In genomic region chr1:183506561-183506960, GRCh38 we compare ENCODE assay signal across 18 cellular contexts. TPM values are rescaled to one million over a fixed set of nuclear protein-coding genes. Genes with fewer than 3 reads are reported as not detected.
A peak's percentile ranks its signal among the peaks of the same experiment; 100 is the strongest.
DNase-seq lines count a peak whose midpoint lies in the region; ATAC-seq and TF ChIP-seq lines count a peak whose summit lies in the region.
"Had no signal": no experiment of that assay in that cellular context is flagged by ENCODE, and none has a peak within 500 bp of the region (broad histone marks: within the 10 kb centered on the region; RNA-seq: fewer than 3 reads in every experiment).

No MANE protein-coding gene starts in this region.

- H3K4me2 ChIP-seq in fibroblast of lung (ENCODE audit: extremely low read depth, insufficient read depth, low read length) (peak overlapping the region; percentile 16), osteoblast (ENCODE audit: insufficient read depth, low read length) (peak overlapping the region; percentile 28)

- H3K9me3 ChIP-seq in fibroblast of lung (ENCODE audit: control insufficient read depth, insufficient read depth, low read depth, low read length) (no peaks in the 10 kb centered on the region), osteoblast (ENCODE audit: low read depth, low read length) (no peaks in the 10 kb centered on the region)
- H3K9me3 ChIP-seq: Peyer's patch, SJSA1 had no signal

- H3K36me3 ChIP-seq in fibroblast of lung (ENCODE audit: control insufficient read depth, insufficient read depth, low read length) (no peaks in the 10 kb centered on the region), osteoblast (ENCODE audit: insufficient read depth, low read length) (no peaks in the 10 kb centered on the region)
- H3K36me3 ChIP-seq: Peyer's patch had no signal

- H3K4me1 Mint-ChIP-seq in HFFc6 (ENCODE audit: low read depth), result peaks cover 15% of the 10 kb centered on the region

- H3K4me1 ChIP-seq in fibroblast of lung (ENCODE audit: control insufficient read depth, extremely low read depth, insufficient read depth, low read length), result no peaks in the 10 kb centered on the region
- peaks cover 14% of the 10 kb centered on the region for H3K4me1 ChIP-seq in osteoblast (ENCODE audit: insufficient read depth, low read length)
- H3K4me1 ChIP-seq: SJSA1 had no signal

- no peaks in the 10 kb centered on the region for H3K27me3 Mint-ChIP-seq in HFFc6 (ENCODE audit: insufficient read depth)
- H3K27me3 Mint-ChIP-seq: CD4-positive, CD25-positive, alpha-beta regulatory T cell; IgD-negative memory B cell had no signal

- TF ChIP-seq CTCF in HFFc6 (IDR thresholded peaks at IDR 0.05) (no peak), fibroblast of lung (conservative IDR thresholded peaks at IDR 0.05 in 1 of 2, IDR thresholded peaks at IDR 0.05 in 1 of 2; ENCODE audit: low read depth in 1 of 2, low read length in 2 of 2) (no peak), osteoblast (IDR thresholded peaks at IDR 0.05; ENCODE audit: extremely low read depth, low read depth, low read length) (no peak)

- H3K27ac Mint-ChIP-seq in HFFc6, result no peak overlapping the region; the same call in 1 of the 2 replicates
- H3K27ac Mint-ChIP-seq: CD4-positive, CD25-positive, alpha-beta regulatory T cell; IgD-negative memory B cell had no signal

- H3K4me3 ChIP-seq in fibroblast of lung (replicated peaks in 1 of 4; ENCODE audit: control extremely low read depth in 1 of 4, insufficient read depth in 1 of 4, low read depth in 3 of 4, low read length in 4 of 4) (no peak overlapping the region), osteoblast (ENCODE audit: insufficient read depth, low read length) (no peak overlapping the region)
- H3K4me3 ChIP-seq: Peyer's patch, SJSA1 had no signal

- intact Hi-C loops in Right ventricle myocardium inferior (cut with DNase I), result loop anchor here (5.0 kb wide), 1 partner anchor 36 kb away; no protein-coding TSS in a partner anchor

- H4K20me1 ChIP-seq in fibroblast of lung (ENCODE audit: control insufficient read depth, extremely low read depth, insufficient read depth, low read length) (no peaks in the 10 kb centered on the region), osteoblast (ENCODE audit: insufficient read depth, low read length) (peaks cover 30% of the 10 kb centered on the region)

- no peaks in the 10 kb centered on the region for H3K27me3 ChIP-seq in fibroblast of lung (ENCODE audit: control insufficient read depth, insufficient read depth, low read length)
- H3K27me3 ChIP-seq in osteoblast (ENCODE audit: insufficient read depth, low read length), result no peaks in the 10 kb centered on the region
- H3K27me3 ChIP-seq: Peyer's patch, SJSA1 had no signal

- H3K27ac ChIP-seq in fibroblast of lung (ENCODE audit: insufficient read depth, low read length), result no peak overlapping the region
- peak overlapping the region; percentile 14 for H3K27ac ChIP-seq in osteoblast (ENCODE audit: low read depth, low read length)
- H3K27ac ChIP-seq: Peyer's patch, SJSA1 had no signal

- no peak for ATAC-seq in Right ventricle myocardium inferior

- no peaks in the 10 kb centered on the region for H3K36me3 Mint-ChIP-seq in HFFc6 (ENCODE audit: low read depth)
- H3K36me3 Mint-ChIP-seq: CD4-positive, CD25-positive, alpha-beta regulatory T cell had no signal

- H3K9ac ChIP-seq in fibroblast of lung (ENCODE audit: insufficient read depth, low read length), result no peak overlapping the region

- no peak overlapping the region for H3K4me3 Mint-ChIP-seq in HFFc6
- H3K4me3 Mint-ChIP-seq: CD4-positive, CD25-positive, alpha-beta regulatory T cell; IgD-negative memory B cell had no signal

- H3K79me2 ChIP-seq in fibroblast of lung (ENCODE audit: control insufficient read depth, insufficient read depth, low read length) (peaks cover 12% of the 10 kb centered on the region), osteoblast (ENCODE audit: insufficient read depth, low read length) (peaks cover 80% of the 10 kb centered on the region)

- DNase-seq in EH (ENCODE audit: low read depth), result peak; percentile 67
- peak; percentile 22 for DNase-seq in HFFc6
- peak in 1 of 2 donors; percentile 63 for DNase-seq in fibroblast of lung (ENCODE audit: low read depth in 2 of 2)
- DNase-seq in osteoblast (ENCODE audit: insufficient read length, low spot score, missing footprints), result peak; percentile 35
- no peak for DNase-seq in stimulated activated CD4-positive, alpha-beta T cell treated with anti-CD3 and anti-CD28 coated beads, Interleukin-4, amount 100 ng/mL, for 24 hours
- DNase-seq in Right ventricle myocardium inferior (ENCODE audit: missing footprints), result no peak
- DNase-seq in RPMI8226, result no peak
- no peak for DNase-seq in activated naive CD4-positive, alpha-beta T cell (lab: John Stamatoyannopoulos, UW)
- DNase-seq: CD4-positive, CD25-positive, alpha-beta regulatory T cell; COR-L47; DMS79; NCI-H1417 treated with DMSO at 0.1 percent for 48 hours; NCI-H187; NCI-H446; NCI-H526; Peyer's patch had no signal

- H2AFZ ChIP-seq in fibroblast of lung (ENCODE audit: low read length) (no peak overlapping the region), osteoblast (ENCODE audit: low read length) (no peak overlapping the region)

- no peaks in the 10 kb centered on the region for H3K9me3 Mint-ChIP-seq in HFFc6
- H3K9me3 Mint-ChIP-seq: IgD-negative memory B cell had no signal

RNA-seq across cellular contexts. Expression of gene SMG7, which starts 34.3 kb away (rescaled TPM):
- total RNA-seq in HFFc6 (2021; fragmentation: NEBNext Ultra II Directional; extraction: Animal tissue kit (Norgen Biotek cat#: 25700)), result 10 to 100 TPM; 49.5 to 63.6 (median 55.5) TPM
- total RNA-seq in fibroblast of lung (16.2 and 23.1 TPM in 2 replicates), osteoblast (25.0 TPM in 2 replicates), Right ventricle myocardium inferior (45.5 TPM)
- 30.7 and 31.0 TPM in 2 replicates for polyA plus RNA-seq in fibroblast of lung
- 18.8 and 19.4 TPM in 2 replicates for polyA plus RNA-seq in fibroblast of lung (2012)
- 24.7 and 35.3 TPM in 2 replicates for polyA minus RNA-seq in fibroblast of lung (ENCODE audit: low replicate concordance)

Comparison
In these comparisons a context has a peak if more than half of its experiments do, and no peak if none do; other contexts are left out.
1. DNase-seq: peak in EH (single experiment), HFFc6 (single experiment) and osteoblast (single experiment); none in stimulated activated CD4-positive, alpha-beta T cell treated with anti-CD3 and anti-CD28 coated beads, Interleukin-4, amount 100 ng/mL, for 24 hours (single experiment), Right ventricle myocardium inferior (single experiment), RPMI8226 (single experiment) and activated naive CD4-positive, alpha-beta T cell (0 of 4).